ENCODE assay signal across 31 cellular contexts in genomic region chr15:65599677-65600076, GRCh38. TPM values are rescaled to one million over a fixed set of nuclear protein-coding genes. Genes with fewer than 3 reads are reported as not detected.
DNase-seq lines count a peak whose midpoint lies in the region; ATAC-seq and TF ChIP-seq lines count a peak whose summit lies in the region.
"Had no signal": no experiment of that assay in that cellular context is flagged by ENCODE, and none has a peak within 500 bp of the region (broad histone marks: within the 10 kb centered on the region; RNA-seq: fewer than 3 reads in every experiment).

No MANE protein-coding gene starts in this region.

- no peak for ATAC-seq in activated T-cell treated with anti-CD3 and anti-CD28 coated beads, Interleukin-2, amount 50 U/mL, for 72 hours (replicated peaks in 1 of 2)
- ATAC-seq: A549; CD8-positive, alpha-beta T cell had no signal

- peaks cover 87 to 90% of the 10 kb centered on the region in 2 experiments for H3K36me3 ChIP-seq in HEK293 (ENCODE audit: control insufficient read depth in 2 of 2, insufficient read depth in 1 of 2, low read length in 2 of 2)

- H3K4me1 Mint-ChIP-seq in activated T-cell treated with anti-CD3 and anti-CD28 coated beads, Interleukin-2, amount 50 U/mL, for 24 hours (ENCODE audit: low read depth): peaks cover 2% of the 10 kb centered on the region
- H3K4me1 Mint-ChIP-seq in activated T-cell treated with anti-CD3 and anti-CD28 coated beads, Interleukin-2, amount 50 U/mL, for 72 hours (ENCODE audit: low read depth): no peaks in the 10 kb centered on the region
- H3K4me1 Mint-ChIP-seq: B cell; CD14-positive monocyte; CD4-positive, alpha-beta memory T cell; CD8-positive, alpha-beta memory T cell had no signal

- DNase-seq in activated T-cell treated with anti-CD3 and anti-CD28 coated beads, Interleukin-2, amount 50 U/mL, for 24 hours: no peak
- no peak for DNase-seq in activated T-cell treated with anti-CD3 and anti-CD28 coated beads, Interleukin-2, amount 50 U/mL, for 72 hours
- DNase-seq in hepatic stellate cell (ENCODE audit: low spot score): no peak
- DNase-seq: 8988T; ACHN; AML-193; BE2C; C1 segment of cervical spinal cord; Caco-2; Calu3; CD4-positive, alpha-beta memory T cell; CD4-positive, alpha-beta T cell; CD4-positive, CD25-positive, alpha-beta regulatory T cell; CD8-positive, alpha-beta memory T cell; CD8-positive, alpha-beta T cell; COR-L47; DMS 273 treated with DMSO at 0.1 percent for 48 hours; DMS153; DMS53; DMS79; DMS79 treated with DMSO at 0.1 percent for 48 hours; DND-41; EL had no signal

- peaks cover 91% of the 10 kb centered on the region for H3K36me3 Mint-ChIP-seq in activated T-cell treated with anti-CD3 and anti-CD28 coated beads, Interleukin-2, amount 50 U/mL, for 24 hours (ENCODE audit: low read depth)
- peaks cover 1 to 17% of the 10 kb centered on the region in 2 donors for H3K36me3 Mint-ChIP-seq in activated T-cell treated with anti-CD3 and anti-CD28 coated beads, Interleukin-2, amount 50 U/mL, for 72 hours (ENCODE audit: insufficient read depth in 2 of 2)

- POLR2A ChIA-PET in HEK293 (lab: Yijun Ruan, JAX): interaction anchor here (3.1 kb wide), 1 partner anchor 11 kb away, joined by 12 read pairs; the partner anchor contains the start of gene INTS14

- CTCF ChIA-PET in HEK293 (lab: Yijun Ruan, JAX): interaction anchor here (1.2 kb wide), 1 partner anchor 11 kb away, joined by 5 read pairs; the partner anchor contains the start of gene INTS14

- peak overlapping the region; percentile 18 for H3K27ac Mint-ChIP-seq in activated T-cell treated with anti-CD3 and anti-CD28 coated beads, Interleukin-2, amount 50 U/mL, for 24 hours
- no peak overlapping the region for H3K27ac Mint-ChIP-seq in activated T-cell treated with anti-CD3 and anti-CD28 coated beads, Interleukin-2, amount 50 U/mL, for 72 hours
- H3K27ac Mint-ChIP-seq: B cell; CD14-positive monocyte; CD4-positive, alpha-beta memory T cell; CD4-positive, alpha-beta T cell; CD4-positive, CD25-positive, alpha-beta regulatory T cell; CD8-positive, alpha-beta memory T cell; CD8-positive, alpha-beta T cell had no signal

- no peak overlapping the region for H3K27ac ChIP-seq in HEK293 (ENCODE audit: extremely low read depth, low read depth, low read length)
- H3K27ac ChIP-seq: 22Rv1, BLaER1, C4-2B had no signal

- H3K4me1 ChIP-seq in HEK293 (ENCODE audit: control insufficient read depth, insufficient read depth, low read length): no peaks in the 10 kb centered on the region
- H3K4me1 ChIP-seq: BE2C, BLaER1, Caco-2 had no signal

- H3K4me3 Mint-ChIP-seq in activated T-cell treated with anti-CD3 and anti-CD28 coated beads, Interleukin-2, amount 50 U/mL, for 24 hours: no peak overlapping the region
- H3K4me3 Mint-ChIP-seq in activated T-cell treated with anti-CD3 and anti-CD28 coated beads, Interleukin-2, amount 50 U/mL, for 72 hours: no peak overlapping the region
- H3K4me3 Mint-ChIP-seq: B cell; CD14-positive monocyte; CD4-positive, alpha-beta memory T cell; CD4-positive, alpha-beta T cell; CD4-positive, CD25-positive, alpha-beta regulatory T cell; CD8-positive, alpha-beta memory T cell; CD8-positive, alpha-beta T cell had no signal

- no peaks in the 10 kb centered on the region for H3K9me3 Mint-ChIP-seq in activated T-cell treated with anti-CD3 and anti-CD28 coated beads, Interleukin-2, amount 50 U/mL, for 24 hours
- H3K9me3 Mint-ChIP-seq in activated T-cell treated with anti-CD3 and anti-CD28 coated beads, Interleukin-2, amount 50 U/mL, for 72 hours: no peaks in the 10 kb centered on the region
- H3K9me3 Mint-ChIP-seq: CD14-positive monocyte; CD4-positive, alpha-beta memory T cell; CD4-positive, alpha-beta T cell; CD4-positive, CD25-positive, alpha-beta regulatory T cell; CD8-positive, alpha-beta memory T cell; CD8-positive, alpha-beta T cell had no signal

- no peak overlapping the region for H3K4me3 ChIP-seq in HEK293 (ENCODE audit: low read depth, low read length)
- H3K4me3 ChIP-seq: A549; BLaER1; BLaER1 treated with 17β-estradiol and CSF1 and Interleukin-3, amounts not matched to agents 10 nM and 100 nM had no signal

- H3K27me3 Mint-ChIP-seq in activated T-cell treated with anti-CD3 and anti-CD28 coated beads, Interleukin-2, amount 50 U/mL, for 24 hours: no peaks in the 10 kb centered on the region
- H3K27me3 Mint-ChIP-seq in activated T-cell treated with anti-CD3 and anti-CD28 coated beads, Interleukin-2, amount 50 U/mL, for 72 hours (ENCODE audit: low read depth): no peaks in the 10 kb centered on the region
- H3K27me3 Mint-ChIP-seq: B cell; CD4-positive, alpha-beta memory T cell; CD4-positive, alpha-beta T cell; CD4-positive, CD25-positive, alpha-beta regulatory T cell; CD8-positive, alpha-beta memory T cell had no signal

- TF ChIP-seq CTCF in HEK293 (tag by site-specific recombination; IDR thresholded peaks at IDR 0.05): no peak

- H3K9me3 ChIP-seq in HEK293 (ENCODE audit: control insufficient read depth, insufficient read depth, low read depth, low read length): no peaks in the 10 kb centered on the region
- H3K9me3 ChIP-seq: A549; BE2C; BLaER1; BLaER1 treated with 17β-estradiol and CSF1 and Interleukin-3, amounts not matched to agents 10 nM and 100 nM; Caco-2 had no signal

TF ChIP-seq in HEK293, 187 proteins besides CTCF, POLR2A, EP300 and RAD21:
- TF ChIP-seq MZF1 (tag by site-specific recombination; IDR thresholded peaks at IDR 0.05; ENCODE audit: borderline replicate concordance) (no peak), ZNF18 (tag by site-specific recombination; IDR thresholded peaks at IDR 0.05) (no peak), HIC1 (tag by site-specific recombination; IDR thresholded peaks at IDR 0.05) (no peak), HOXC10 (CRISPR knock-in tag; IDR thresholded peaks at IDR 0.05) (no peak), ZNF16 (tag by site-specific recombination; IDR thresholded peaks at IDR 0.05; ENCODE audit: low read depth) (no peak), SCRT1 (tag by site-specific recombination; IDR thresholded peaks at IDR 0.05; ENCODE audit: borderline replicate concordance) (peak; percentile 52; the same call in 1 of the 2 replicates), SCRT2 (tag by site-specific recombination; IDR thresholded peaks at IDR 0.05) (peak; percentile 90), KLF1 (tag by site-specific recombination; IDR thresholded peaks at IDR 0.05) (no peak), PATZ1 (tag by site-specific recombination; IDR thresholded peaks at IDR 0.05) (no peak), ZNF354C (tag by site-specific recombination; IDR thresholded peaks at IDR 0.05; ENCODE audit: borderline replicate concordance, low read depth) (no peak), ZNF324 (tag by site-specific recombination; IDR thresholded peaks at IDR 0.05) (no peak), ZNF701 (tag by site-specific recombination; IDR thresholded peaks at IDR 0.05) (no peak)

RNA-seq across cellular contexts. Expression of gene INTS14, which starts 11.3 kb away (rescaled TPM):
- total RNA-seq in activated T-cell treated with anti-CD3 and anti-CD28 coated beads, Interleukin-2, amount 50 U/mL, for 72 hours: 10 to 100 TPM; 48.9 to 53.7 TPM

RNA-seq across cellular contexts. Expression of gene SLC24A1, which starts 22.1 kb away (rescaled TPM):
- 10 to 100 TPM in 1 of 2 donors, 1 to 10 TPM in 1; 7.7 to 12.9 TPM for total RNA-seq in activated T-cell treated with anti-CD3 and anti-CD28 coated beads, Interleukin-2, amount 50 U/mL, for 72 hours
